11 cellular contexts compared by ENCODE assay signal in the genomic region with DNA sequence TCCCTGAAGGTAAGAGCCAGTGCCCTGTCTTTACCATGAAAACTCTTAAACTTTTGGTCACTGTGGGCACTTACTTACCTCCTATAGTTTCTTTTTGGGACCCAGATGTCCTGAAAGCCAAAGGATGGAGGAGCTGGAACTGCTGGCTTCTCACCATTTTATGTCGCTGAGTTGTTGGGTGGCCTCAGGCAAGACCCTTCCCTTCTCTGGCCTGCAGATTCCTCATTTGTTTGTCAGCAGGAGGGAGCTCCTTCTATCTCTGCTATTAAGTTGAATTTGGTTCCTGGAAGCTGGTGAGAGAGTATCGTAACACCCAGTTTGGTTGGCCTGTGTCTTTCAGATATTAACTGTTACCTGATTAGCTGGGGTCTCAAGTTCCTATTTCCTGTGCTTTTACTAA.
A peak's percentile ranks its signal among the peaks of the same experiment; 100 is the strongest.
DNase-seq lines count a peak whose midpoint lies in the region; ATAC-seq, FAIRE-seq and TF ChIP-seq lines count a peak whose summit lies in the region.
"Had no signal": no experiment of that assay in that cellular context is flagged by ENCODE, and none has a peak within 500 bp of the region (broad histone marks: within the 10 kb centered on the region; RNA-seq: fewer than 3 reads in every experiment).

No MANE protein-coding gene starts in this region.

- H2AFZ ChIP-seq in GM23338 = no peak overlapping the region

- H3K4me1 Mint-ChIP-seq in GM23338 (peaks cover 39% of the 10 kb centered on the region), chondrocyte (ENCODE audit: low read depth) (peaks cover 75% of the 10 kb centered on the region), progenitor cell of endocrine pancreas (ENCODE audit: low read depth) (peaks cover 44% of the 10 kb centered on the region)
- H3K4me1 Mint-ChIP-seq in natural killer cell treated with Interleukin-12 subunit alpha and Interleukin-12 subunit beta and Interleukin-15 and Interleukin-18, amount 100 ng/mL, for 72 hours (ENCODE audit: low read depth in 2 of 2) = peaks cover 21 to 31% of the 10 kb centered on the region in 2 donors

- peaks cover 49% of the 10 kb centered on the region for H4K20me1 ChIP-seq in GM23338 (replicated peaks; ENCODE audit: insufficient read depth)

- no peaks in the 10 kb centered on the region for H3K9me2 ChIP-seq in GM23338 (ENCODE audit: insufficient read depth)

- FAIRE-seq in A549 (lab: Jason Lieb, UNC) = no peak
- no peak for FAIRE-seq in frontal cortex (lab: Jason Lieb, UNC)
- FAIRE-seq: islet of Langerhans had no signal

- H3K79me2 ChIP-seq in GM23338 (replicated peaks; ENCODE audit: insufficient read depth) = peaks cover 80% of the 10 kb centered on the region

- DNase-seq in A549 (ENCODE audit: low read depth in 1 of 2, low spot score in 1 of 2) (no peak), GM23338 (ENCODE audit: low spot score) (no peak), chondrocyte (ENCODE audit: low spot score) (no peak), progenitor cell of endocrine pancreas (ENCODE audit: low spot score, unreplicated experiment) (no peak), frontal cortex (ENCODE audit: low spot score in 2 of 2) (no peak), NCI-H2171 (lab: John Stamatoyannopoulos, UW) (no peak), middle frontal gyrus (ENCODE audit: extremely low spot score, low spot score) (no peak)
- no peak for DNase-seq in natural killer cell treated with Interleukin-12 subunit alpha and Interleukin-12 subunit beta and Interleukin-15 and Interleukin-18, amount 100 ng/mL, for 72 hours (ENCODE audit: low spot score)
- DNase-seq: effector CD4-positive, alpha-beta T cell; testis had no signal

- TF ChIP-seq POLR2A in A549 (IDR thresholded peaks at IDR 0.05; ENCODE audit: low read length) = no peak

- peaks cover 74% of the 10 kb centered on the region for H3K4me1 ChIP-seq in A549
- peaks cover 23% of the 10 kb centered on the region for H3K4me1 ChIP-seq in GM23338 (ENCODE audit: insufficient read depth)

- no peaks in the 10 kb centered on the region for H3K27me3 ChIP-seq in GM23338 (ENCODE audit: insufficient read depth)
- H3K27me3 ChIP-seq: testis had no signal

- 85% methylated on average over 2 of the region's 2 CpGs for WGBS in A549 (ENCODE audit: missing lambda C conversion rate)

- TF ChIP-seq RAD21 in A549 (conservative IDR thresholded peaks at IDR 0.05 in 1 of 2, IDR thresholded peaks at IDR 0.05 in 1 of 2) = no peak

- peaks cover 8% of the 10 kb centered on the region for H3K27me3 Mint-ChIP-seq in GM23338 (ENCODE audit: insufficient read depth, low read depth, poor library complexity)
- no peaks in the 10 kb centered on the region for H3K27me3 Mint-ChIP-seq in chondrocyte (ENCODE audit: low read depth)
- no peaks in the 10 kb centered on the region for H3K27me3 Mint-ChIP-seq in natural killer cell treated with Interleukin-12 subunit alpha and Interleukin-12 subunit beta and Interleukin-15 and Interleukin-18, amount 100 ng/mL, for 72 hours
- H3K27me3 Mint-ChIP-seq in progenitor cell of endocrine pancreas = no peaks in the 10 kb centered on the region

- ATAC-seq in A549 (no peak), GM23338 (no peak)
- ATAC-seq in natural killer cell treated with Interleukin-12 subunit alpha and Interleukin-12 subunit beta and Interleukin-15 and Interleukin-18, amount 100 ng/mL, for 72 hours = no peak

- no peaks in the 10 kb centered on the region for H3K9me3 ChIP-seq in A549
- H3K9me3 ChIP-seq: testis had no signal

- peaks cover 8% of the 10 kb centered on the region; the same call in 1 of the 2 replicates for H3F3A ChIP-seq in GM23338 (replicated peaks; ENCODE audit: low read depth)

- CTCF ChIA-PET in A549 (lab: Yijun Ruan, JAX) = interaction anchor here (0.9 to 1.4 kb wide), 5 partner anchors 9 to 34 kb away, joined by 3 read pairs; no protein-coding TSS in a partner anchor

- no peak for TF ChIP-seq CTCF in A549 (IDR thresholded peaks at IDR 0.05)
- TF ChIP-seq CTCF in GM23338 (conservative IDR thresholded peaks at IDR 0.05; ENCODE audit: low read depth in 2 of 2) = no peak
- TF ChIP-seq CTCF in chondrocyte (IDR thresholded peaks at IDR 0.05) = no peak
- TF ChIP-seq CTCF in progenitor cell of endocrine pancreas (IDR thresholded peaks at IDR 0.05; ENCODE audit: unreplicated experiment) = no peak

- no peak overlapping the region for H3K27ac Mint-ChIP-seq in GM23338
- H3K27ac Mint-ChIP-seq in chondrocyte (ENCODE audit: unreplicated experiment) = peak overlapping the region; percentile 65
- peak overlapping the region; percentile 67 to 91 for H3K27ac Mint-ChIP-seq in natural killer cell treated with Interleukin-12 subunit alpha and Interleukin-12 subunit beta and Interleukin-15 and Interleukin-18, amount 100 ng/mL, for 72 hours
- no peak overlapping the region for H3K27ac Mint-ChIP-seq in progenitor cell of endocrine pancreas

- H3K27ac ChIP-seq in A549 (peak overlapping the region in 1 of 2 experiments; percentile 83; a peak in 4 of 6 replicates), GM23338 (ENCODE audit: low read depth) (peak overlapping the region; percentile 69; the same call in 1 of the 2 replicates)

- POLR2A ChIA-PET in A549 (lab: Yijun Ruan, JAX) = interaction anchor here (1.0 kb wide), 1 partner anchor 9 kb away, joined by 4 read pairs; no protein-coding TSS in a partner anchor

- H3K4me3 Mint-ChIP-seq in GM23338 = no peak overlapping the region
- no peak overlapping the region for H3K4me3 Mint-ChIP-seq in chondrocyte (ENCODE audit: unreplicated experiment)
- H3K4me3 Mint-ChIP-seq in natural killer cell treated with Interleukin-12 subunit alpha and Interleukin-12 subunit beta and Interleukin-15 and Interleukin-18, amount 100 ng/mL, for 72 hours = no peak overlapping the region
- H3K4me3 Mint-ChIP-seq in progenitor cell of endocrine pancreas (ENCODE audit: low read depth) = no peak overlapping the region

- no peaks in the 10 kb centered on the region; the same call in 1 of the 2 replicates for H3K36me3 ChIP-seq in GM23338 (ENCODE audit: insufficient read depth)

- H3K4me3 ChIP-seq in A549 (no peak overlapping the region), GM23338 (no peak overlapping the region)
- H3K4me3 ChIP-seq: testis had no signal

- no peak for TF ChIP-seq EP300 in A549 (IDR thresholded peaks at IDR 0.05)

- peak overlapping the region; percentile 82 for H3K4me2 ChIP-seq in A549
- peak overlapping the region; percentile 55; the same call in 1 of the 2 replicates for H3K4me2 ChIP-seq in GM23338

- H3K36me3 Mint-ChIP-seq in GM23338 (ENCODE audit: low read depth) (no peaks in the 10 kb centered on the region; the same call in 2 of the 3 replicates), chondrocyte (ENCODE audit: low read depth) (peaks cover 4% of the 10 kb centered on the region), progenitor cell of endocrine pancreas (ENCODE audit: insufficient read depth) (peaks cover 7% of the 10 kb centered on the region)
- H3K36me3 Mint-ChIP-seq in natural killer cell treated with Interleukin-12 subunit alpha and Interleukin-12 subunit beta and Interleukin-15 and Interleukin-18, amount 100 ng/mL, for 72 hours = no peaks in the 10 kb centered on the region

- no peaks in the 10 kb centered on the region for H3K9me3 Mint-ChIP-seq in GM23338
- H3K9me3 Mint-ChIP-seq in chondrocyte (ENCODE audit: low read depth) = no peaks in the 10 kb centered on the region
- no peaks in the 10 kb centered on the region for H3K9me3 Mint-ChIP-seq in natural killer cell treated with Interleukin-12 subunit alpha and Interleukin-12 subunit beta and Interleukin-15 and Interleukin-18, amount 100 ng/mL, for 72 hours
- no peaks in the 10 kb centered on the region for H3K9me3 Mint-ChIP-seq in progenitor cell of endocrine pancreas (ENCODE audit: low read depth)

TF ChIP-seq in A549, 52 proteins besides CTCF, POLR2A, EP300 and RAD21 (continues in another document):
- TF ChIP-seq CBX2 (IDR thresholded peaks at IDR 0.05; ENCODE audit: borderline replicate concordance, low read depth) (no peak), TFCP2L1 (CRISPR knock-in tag; IDR thresholded peaks at IDR 0.05) (no peak), RNF2 (IDR thresholded peaks at IDR 0.05; ENCODE audit: borderline replicate concordance, low read depth) (no peak), RFX5 (IDR thresholded peaks at IDR 0.05) (no peak), NPAS2 (CRISPR knock-in tag; IDR thresholded peaks at IDR 0.05; ENCODE audit: borderline replicate concordance) (no peak), NR3C1 (IDR thresholded peaks at IDR 0.05) (no peak), ZNF302 (CRISPR knock-in tag; IDR thresholded peaks at IDR 0.05) (no peak), HEYL (CRISPR knock-in tag; IDR thresholded peaks at IDR 0.05) (no peak), HOXA7 (CRISPR knock-in tag; IDR thresholded peaks at IDR 0.05) (no peak), BHLHE40 (IDR thresholded peaks at IDR 0.05; ENCODE audit: low read depth, low read length) (no peak), CBX8 (IDR thresholded peaks at IDR 0.05) (no peak), ZSCAN20 (CRISPR knock-in tag; IDR thresholded peaks at IDR 0.05) (no peak)

TF ChIP-seq in GM23338, 12 proteins besides CTCF, POLR2A, EP300 and RAD21 (continues in another document):
- TF ChIP-seq NANOG (IDR thresholded peaks at IDR 0.05; ENCODE audit: borderline replicate concordance) (no peak), JUNB (IDR thresholded peaks at IDR 0.05; ENCODE audit: unreplicated experiment) (no peak), ZNF331 (CRISPR knock-in tag; IDR thresholded peaks at IDR 0.05; ENCODE audit: low read depth) (no peak), ZNF114 (CRISPR knock-in tag; IDR thresholded peaks at IDR 0.05) (no peak)
- TF ChIP-seq, protein P1, sequence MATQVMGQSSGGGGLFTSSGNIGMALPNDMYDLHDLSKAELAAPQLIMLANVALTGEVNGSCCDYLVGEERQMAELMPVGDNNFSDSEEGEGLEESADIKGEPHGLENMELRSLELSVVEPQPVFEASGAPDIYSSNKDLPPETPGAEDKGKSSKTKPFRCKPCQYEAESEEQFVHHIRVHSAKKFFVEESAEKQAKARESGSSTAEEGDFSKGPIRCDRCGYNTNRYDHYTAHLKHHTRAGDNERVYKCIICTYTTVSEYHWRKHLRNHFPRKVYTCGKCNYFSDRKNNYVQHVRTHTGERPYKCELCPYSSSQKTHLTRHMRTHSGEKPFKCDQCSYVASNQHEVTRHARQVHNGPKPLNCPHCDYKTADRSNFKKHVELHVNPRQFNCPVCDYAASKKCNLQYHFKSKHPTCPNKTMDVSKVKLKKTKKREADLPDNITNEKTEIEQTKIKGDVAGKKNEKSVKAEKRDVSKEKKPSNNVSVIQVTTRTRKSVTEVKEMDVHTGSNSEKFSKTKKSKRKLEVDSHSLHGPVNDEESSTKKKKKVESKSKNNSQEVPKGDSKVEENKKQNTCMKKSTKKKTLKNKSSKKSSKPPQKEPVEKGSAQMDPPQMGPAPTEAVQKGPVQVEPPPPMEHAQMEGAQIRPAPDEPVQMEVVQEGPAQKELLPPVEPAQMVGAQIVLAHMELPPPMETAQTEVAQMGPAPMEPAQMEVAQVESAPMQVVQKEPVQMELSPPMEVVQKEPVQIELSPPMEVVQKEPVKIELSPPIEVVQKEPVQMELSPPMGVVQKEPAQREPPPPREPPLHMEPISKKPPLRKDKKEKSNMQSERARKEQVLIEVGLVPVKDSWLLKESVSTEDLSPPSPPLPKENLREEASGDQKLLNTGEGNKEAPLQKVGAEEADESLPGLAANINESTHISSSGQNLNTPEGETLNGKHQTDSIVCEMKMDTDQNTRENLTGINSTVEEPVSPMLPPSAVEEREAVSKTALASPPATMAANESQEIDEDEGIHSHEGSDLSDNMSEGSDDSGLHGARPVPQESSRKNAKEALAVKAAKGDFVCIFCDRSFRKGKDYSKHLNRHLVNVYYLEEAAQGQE (IDR thresholded peaks at IDR 0.05; ENCODE audit: unreplicated experiment) = no peak

Comparison
In these comparisons a context has a peak if more than half of its experiments do, and no peak if none do; other contexts are left out.
1. H3K27ac Mint-ChIP-seq: peak in chondrocyte (single experiment) and natural killer cell treated with Interleukin-12 subunit alpha and Interleukin-12 subunit beta and Interleukin-15 and Interleukin-18, amount 100 ng/mL, for 72 hours (2 of 2); none in GM23338 (single experiment) and progenitor cell of endocrine pancreas (single experiment).